ENCODE assay signal across 31 cellular contexts in genomic region chr3:107375682-107376081, GRCh38. TPM values are rescaled to one million over a fixed set of nuclear protein-coding genes. Genes with fewer than 3 reads are reported as not detected.
"Had no signal": no experiment of that assay in that cellular context is flagged by ENCODE, and none has a peak within 500 bp of the region (broad histone marks: within the 10 kb centered on the region; RNA-seq: fewer than 3 reads in every experiment).

No MANE protein-coding gene starts in this region.

- H3K4me3 Mint-ChIP-seq: activated CD8-positive, alpha-beta T cell treated with anti-CD3 and anti-CD28 coated beads, Interleukin-2, amount 10 ng/mL, durations not matched to agents 7 days and 5 days; activated naive CD4-positive, alpha-beta T cell treated with anti-CD3 and anti-CD28 coated beads, Interleukin-2, amount 10 ng/mL, durations not matched to agents 7 days and 5 days; activated naive CD8-positive, alpha-beta T cell treated with anti-CD3 and anti-CD28 coated beads, Interleukin-2, amount 10 ng/mL, durations not matched to agents 7 days and 5 days; activated T-cell treated with anti-CD3 and anti-CD28 coated beads, Interleukin-2, amount 50 U/mL, for 24 hours had no signal

- H3K4me3 ChIP-seq: ascending aorta, MG63, SJCRH30, SK-N-MC had no signal

- H3K9me3 Mint-ChIP-seq: activated naive CD4-positive, alpha-beta T cell treated with anti-CD3 and anti-CD28 coated beads, Interleukin-2, amount 10 ng/mL, durations not matched to agents 7 days and 5 days; activated naive CD8-positive, alpha-beta T cell treated with anti-CD3 and anti-CD28 coated beads, Interleukin-2, amount 10 ng/mL, durations not matched to agents 7 days and 5 days; activated T-cell treated with anti-CD3 and anti-CD28 coated beads, Interleukin-2, amount 50 U/mL, for 24 hours had no signal

- H3K4me1 ChIP-seq: ascending aorta, SJCRH30 had no signal

- H3K36me3 ChIP-seq: ascending aorta, MG63, SJCRH30, WERI-Rb-1 had no signal

- H3K27ac ChIP-seq: SJCRH30, SK-N-MC, WERI-Rb-1 had no signal

- H3K27me3 ChIP-seq: ascending aorta, MG63, SJCRH30 had no signal

- H3K36me3 Mint-ChIP-seq: activated naive CD4-positive, alpha-beta T cell treated with anti-CD3 and anti-CD28 coated beads, Interleukin-2, amount 10 ng/mL, durations not matched to agents 7 days and 5 days; activated naive CD8-positive, alpha-beta T cell treated with anti-CD3 and anti-CD28 coated beads, Interleukin-2, amount 10 ng/mL, durations not matched to agents 7 days and 5 days had no signal

- ATAC-seq: activated CD8-positive, alpha-beta T cell treated with anti-CD3 and anti-CD28 coated beads, Interleukin-2, amount 10 ng/mL, durations not matched to agents 7 days and 5 days had no signal

- H3K4me1 Mint-ChIP-seq: activated naive CD4-positive, alpha-beta T cell treated with anti-CD3 and anti-CD28 coated beads, Interleukin-2, amount 10 ng/mL, durations not matched to agents 7 days and 5 days; activated naive CD8-positive, alpha-beta T cell treated with anti-CD3 and anti-CD28 coated beads, Interleukin-2, amount 10 ng/mL, durations not matched to agents 7 days and 5 days had no signal

- H3K27ac Mint-ChIP-seq: activated CD8-positive, alpha-beta T cell treated with anti-CD3 and anti-CD28 coated beads, Interleukin-2, amount 10 ng/mL, durations not matched to agents 7 days and 5 days; activated naive CD4-positive, alpha-beta T cell treated with anti-CD3 and anti-CD28 coated beads, Interleukin-2, amount 10 ng/mL, durations not matched to agents 7 days and 5 days; activated naive CD8-positive, alpha-beta T cell treated with anti-CD3 and anti-CD28 coated beads, Interleukin-2, amount 10 ng/mL, durations not matched to agents 7 days and 5 days; activated T-cell treated with anti-CD3 and anti-CD28 coated beads, Interleukin-2, amount 50 U/mL, for 24 hours had no signal

- DNase-seq: activated CD4-positive, alpha-beta T cell treated with anti-CD3 and anti-CD28 coated beads for 1 hour; activated CD4-positive, alpha-beta T cell treated with anti-CD3 and anti-CD28 coated beads for 48 hours; activated CD4-positive, CD25-positive, alpha-beta regulatory T cell; activated CD8-positive, alpha-beta T cell treated with anti-CD3 and anti-CD28 coated beads, Interleukin-2, amount 10 ng/mL, durations not matched to agents 7 days and 5 days; activated effector memory CD4-positive, alpha-beta T cell treated with Interleukin-2 at 50 U/mL for 16 hours; activated naive CD4-positive, alpha-beta T cell treated with anti-CD3 and anti-CD28 coated beads, Interleukin-2, amount 10 ng/mL, durations not matched to agents 7 days and 5 days; activated naive CD8-positive, alpha-beta T cell treated with anti-CD3 and anti-CD28 coated beads, Interleukin-2, amount 10 ng/mL, durations not matched to agents 7 days and 5 days; activated T-cell treated with anti-CD3 and anti-CD28 coated beads, Interleukin-2, amount 50 U/mL, for 24 hours; amygdala; Kasumi-1; KG1; MG63; NCI-H1048; NCI-H1105 treated with DMSO at 0.1 percent for 48 hours; NCI-H1436; NCI-H1694; NCI-H1930; NCI-H2081 treated with DMSO at 0.1 percent for 48 hours; NCI-H345; NCI-H524 treated with DMSO at 0.1 percent for 48 hours; NK-92 treated with Interleukin-12 subunit alpha and Interleukin-12 subunit beta, amount 100 ng/mL, for 24 hours; SHP77; SJCRH30; T1000; WERI-Rb-1 had no signal

- H3K9me3 ChIP-seq: ascending aorta, MG63, SJCRH30 had no signal

RNA-seq across cellular contexts. Expression of gene CCDC54, which starts 1.6 kb away (rescaled TPM):
- total RNA-seq: activated CD8-positive, alpha-beta T cell treated with anti-CD3 and anti-CD28 coated beads, Interleukin-2, amount 10 ng/mL, durations not matched to agents 7 days and 5 days; activated naive CD8-positive, alpha-beta T cell treated with anti-CD3 and anti-CD28 coated beads, Interleukin-2, amount 10 ng/mL, durations not matched to agents 7 days and 5 days; ascending aorta; cardiac septum; NCI-H460; SJCRH30; T-helper 1 cell treated with Interleukin-12 subunit alpha and Interleukin-12 subunit beta and Interleukin-4 antibody, amounts not matched to agents 30 ng/mL and 1 ng/mL, for 36 hours; T-helper 2 cell treated with Interferon-gamma antibody and Interleukin-4, amounts not matched to agents 100 ng/mL and 5 ng/mL, for 36 hours had no signal
